18 cellular contexts compared by ENCODE assay signal in the genomic region with DNA sequence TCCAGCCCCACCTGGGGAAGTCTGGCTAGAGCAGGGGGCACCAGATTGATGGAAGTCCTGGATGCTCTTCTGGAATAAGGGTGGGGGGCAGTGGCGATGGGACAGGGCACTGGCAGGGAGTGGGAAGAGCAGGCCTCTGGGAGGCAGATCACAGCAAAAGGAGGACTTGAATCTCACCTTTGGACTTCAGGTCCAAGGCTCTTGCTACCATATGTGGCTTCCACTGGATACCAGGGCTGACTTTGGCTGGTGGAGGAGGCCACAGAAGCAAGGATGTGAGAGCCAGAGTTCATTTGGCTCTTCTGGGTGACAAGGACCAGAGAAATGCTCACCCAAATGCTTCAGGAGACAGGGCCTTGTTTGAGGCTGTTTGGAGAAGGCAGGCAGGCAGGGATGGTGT. TPM values are rescaled to one million over a fixed set of nuclear protein-coding genes. Genes with fewer than 3 reads are reported as not detected.
A peak's percentile ranks its signal among the peaks of the same experiment; 100 is the strongest.
DNase-seq lines count a peak whose midpoint lies in the region; ATAC-seq, FAIRE-seq and TF ChIP-seq lines count a peak whose summit lies in the region.
"Had no signal": no experiment of that assay in that cellular context is flagged by ENCODE, and none has a peak within 500 bp of the region (broad histone marks: within the 10 kb centered on the region; RNA-seq: fewer than 3 reads in every experiment).

No MANE protein-coding gene starts in this region.

- H3K27me3 ChIP-seq in breast epithelium: no peaks in the 10 kb centered on the region
- no peaks in the 10 kb centered on the region for H3K27me3 ChIP-seq in K562 (ENCODE audit: control insufficient read depth in 2 of 2, insufficient read depth in 2 of 2, low read length in 2 of 2)
- H3K27me3 ChIP-seq in neuronal stem cell (ENCODE audit: control insufficient read depth in 3 of 3, insufficient read depth in 3 of 3, low read depth in 1 of 3, low read length in 3 of 3): peaks cover 0 to 17% (median 0%) of the 10 kb centered on the region in 3 experiments

- no peak overlapping the region for H4K91ac ChIP-seq in neuronal stem cell (ENCODE audit: low read depth, low read length, poor library complexity)

- no peak overlapping the region for H2BK120ac ChIP-seq in neuronal stem cell (ENCODE audit: low read depth, low read length)

- no peak overlapping the region for H2BK5ac ChIP-seq in neuronal stem cell (ENCODE audit: low read length)

- no peaks in the 10 kb centered on the region for H3K27me3 Mint-ChIP-seq in MCF 10A (ENCODE audit: insufficient read depth, unreplicated experiment)
- no peaks in the 10 kb centered on the region for H3K27me3 Mint-ChIP-seq in chondrocyte (ENCODE audit: low read depth)

- H3K79me1 ChIP-seq in neuronal stem cell (ENCODE audit: low read depth, low read length): no peaks in the 10 kb centered on the region

- H2AK5ac ChIP-seq in neuronal stem cell (ENCODE audit: low read depth, low read length): peak overlapping the region; percentile 20

- WGBS in K562 (ENCODE audit: insufficient coverage, low coverage, missing lambda C conversion rate): 75% methylated on average over 1 of the region's 1 CpG
- WGBS in neuronal stem cell (ENCODE audit: extremely low coverage in 2 of 2, insufficient read length in 2 of 2, insufficient replicate concordance in 1 of 2), 2 donors: no CpG with 5 or more reads among the region's 1 CpG

- in situ Hi-C loops in K562 (cut with MboI): loop anchor here (10.0 kb wide), 1 partner anchor 46 kb away; no protein-coding TSS in a partner anchor

- ATAC-seq in K562 (no peak), GM21737 (IDR thresholded peaks at IDR 0.05; ENCODE audit: unreplicated experiment) (no peak), GM18907 (IDR thresholded peaks at IDR 0.05; ENCODE audit: unreplicated experiment) (no peak)
- ATAC-seq: A549 had no signal

- 0 out of 4 replicates have a peak overlapping the region, but pooled peaks of 1 of the 2 experiments have one; percentile 1 for H3K9ac ChIP-seq in K562 (ENCODE audit: insufficient read depth in 1 of 2, low read depth in 2 of 2, low read length in 2 of 2)
- no peak overlapping the region for H3K9ac ChIP-seq in neuronal stem cell (ENCODE audit: low read depth, low read length, poor library complexity)

- H3K4me1 ChIP-seq in breast epithelium: peaks cover 0 to 6% of the 10 kb centered on the region in 2 donors
- peaks cover 26 to 44% of the 10 kb centered on the region in 2 experiments; a peak in 4 of 5 replicates for H3K4me1 ChIP-seq in K562 (replicated peaks in 1 of 2; ENCODE audit: control insufficient read depth in 2 of 2, insufficient read depth in 2 of 2, low read length in 2 of 2)
- H3K4me1 ChIP-seq in neuronal stem cell (ENCODE audit: control insufficient read depth in 2 of 2, insufficient read depth in 1 of 2, low read depth in 1 of 2, low read length in 2 of 2): peaks cover 7 to 9% of the 10 kb centered on the region in 2 donors

- no peak overlapping the region for H3K4me3 Mint-ChIP-seq in MCF 10A (ENCODE audit: unreplicated experiment)
- H3K4me3 Mint-ChIP-seq in chondrocyte (ENCODE audit: unreplicated experiment): no peak overlapping the region
- H3K4me3 Mint-ChIP-seq: CD4-positive, alpha-beta T cell had no signal

- DNase-seq in MCF 10A (ENCODE audit: unreplicated experiment) (no peak), breast epithelium (ENCODE audit: low spot score in 2 of 2) (no peak), K562 (ENCODE audit: extremely low read depth in 1 of 4, low spot score in 3 of 4) (no peak), neuronal stem cell (ENCODE audit: low spot score) (no peak), chondrocyte (ENCODE audit: low spot score) (no peak)
- DNase-seq: AML-193; Caco-2; CD4-positive, alpha-beta T cell; GOT3; H9 had no signal

- no peak overlapping the region for H3K23ac ChIP-seq in neuronal stem cell (ENCODE audit: low read depth, low read length, poor library complexity)

- no peak for FAIRE-seq in K562 (lab: Jason Lieb, UNC)
- FAIRE-seq: A549, D721Med, G401.6, GM12891 had no signal

- no peak overlapping the region for H3K14ac ChIP-seq in neuronal stem cell (ENCODE audit: low read length)

- H3K9me3 ChIP-seq in breast epithelium (no peaks in the 10 kb centered on the region), K562 (replicated peaks; ENCODE audit: control insufficient read depth, insufficient read depth, low read depth, low read length) (no peaks in the 10 kb centered on the region), neuronal stem cell (replicated peaks in 1 of 2; ENCODE audit: control insufficient read depth in 2 of 2, insufficient read depth in 1 of 2, low read depth in 1 of 2, low read length in 2 of 2) (no peaks in the 10 kb centered on the region)
- H3K9me3 ChIP-seq: A549, Caco-2 had no signal

- H3K9me3 Mint-ChIP-seq in MCF 10A (ENCODE audit: unreplicated experiment) (no peaks in the 10 kb centered on the region), chondrocyte (ENCODE audit: low read depth) (no peaks in the 10 kb centered on the region)
- H3K9me3 Mint-ChIP-seq: CD4-positive, alpha-beta T cell; H9 had no signal

- peak overlapping the region; percentile 32 for H3K18ac ChIP-seq in neuronal stem cell (ENCODE audit: low read length)

- H2AFZ ChIP-seq in K562 (ENCODE audit: low read depth, low read length) (peak overlapping the region; percentile 48; the same call in 1 of the 2 replicates), neuronal stem cell (ENCODE audit: low read length) (no peak overlapping the region)

- TF ChIP-seq POLR2A in breast epithelium (IDR thresholded peaks at IDR 0.05): no peak
- TF ChIP-seq POLR2A in K562 (conservative IDR thresholded peaks at IDR 0.05): no peak

- H3K36me3 Mint-ChIP-seq in MCF 10A (ENCODE audit: insufficient read depth, unreplicated experiment): no peaks in the 10 kb centered on the region
- no peaks in the 10 kb centered on the region for H3K36me3 Mint-ChIP-seq in chondrocyte (ENCODE audit: low read depth)

- no peak overlapping the region for H3K4ac ChIP-seq in neuronal stem cell (ENCODE audit: low read length)

- peak overlapping the region; percentile 18 for H2BK15ac ChIP-seq in neuronal stem cell (ENCODE audit: low read length)

- BruUV-seq in MCF 10A (replicated peaks; lab: Mats Ljungman, UMichigan) (no TSS peak), K562 (replicated peaks; lab: Mats Ljungman, UMichigan) (no TSS peak)

- H3K79me2 ChIP-seq in K562 (ENCODE audit: control insufficient read depth, insufficient read depth, low read length): no peaks in the 10 kb centered on the region

- no peaks in the 10 kb centered on the region for H3K36me3 ChIP-seq in breast epithelium
- H3K36me3 ChIP-seq in K562 (ENCODE audit: control insufficient read depth, insufficient read depth, low read length): no peaks in the 10 kb centered on the region
- no peaks in the 10 kb centered on the region for H3K36me3 ChIP-seq in neuronal stem cell (replicated peaks in 1 of 2; ENCODE audit: control insufficient read depth in 2 of 2, insufficient read depth in 2 of 2, low read length in 2 of 2)

- POLR2A ChIA-PET in MCF 10A (lab: Yijun Ruan, JAX): interaction anchor here (0.9 kb wide), 1 partner anchor 67 kb away, joined by 3 read pairs; the partner anchor contains the start of gene RBBP4
- POLR2A ChIA-PET in K562 (lab: Yijun Ruan, JAX): no interaction called here

- no peak overlapping the region for H2BK12ac ChIP-seq in neuronal stem cell (ENCODE audit: low read length)

- intact Hi-C loops in MCF 10A (cut with micrococcal nuclease): no loop called here
- intact Hi-C loops in breast epithelium (cut with DNase I; ENCODE audit: low total_unique reads): no loop called here
- intact Hi-C loops in K562 (cut with micrococcal nuclease): no loop called here

- H3K4me2 ChIP-seq in K562 (ENCODE audit: insufficient read depth, low read length) (no peak overlapping the region), neuronal stem cell (ENCODE audit: insufficient read depth, low read length, poor library complexity, severe bottlenecking) (no peak overlapping the region)
- H3K4me2 ChIP-seq: A549 had no signal

- H3K27ac ChIP-seq in breast epithelium (peak overlapping the region in 1 of 2 donors; percentile 89), K562 (ENCODE audit: extremely low read depth, low read depth, low read length) (no peak overlapping the region), neuronal stem cell (replicated peaks; ENCODE audit: low read length) (no peak overlapping the region)
- H3K27ac ChIP-seq: 22Rv1, C4-2B had no signal

- no peak overlapping the region for H4K8ac ChIP-seq in neuronal stem cell (ENCODE audit: low read depth, low read length)

- H3K9me1 ChIP-seq in K562 (ENCODE audit: control insufficient read depth, insufficient read depth, low read length): no peaks in the 10 kb centered on the region

- H4K20me1 ChIP-seq in K562 (replicated peaks; ENCODE audit: control insufficient read depth, insufficient read depth, low read length): no peaks in the 10 kb centered on the region

- CTCF ChIA-PET in MCF 10A (lab: Yijun Ruan, JAX): interaction anchor here (16.5 kb wide), 1 partner anchor 57 kb away, joined by 418 read pairs; no protein-coding TSS in a partner anchor
- CTCF ChIA-PET in K562 (lab: Yijun Ruan, JAX; ENCODE audit: low intra/inter-chr PET ratio): no interaction called here

- H3K4me3 ChIP-seq in breast epithelium: no peak overlapping the region
- H3K4me3 ChIP-seq in K562: no peak overlapping the region
- no peak overlapping the region for H3K4me3 ChIP-seq in neuronal stem cell (ENCODE audit: low read length in 2 of 2)
- H3K4me3 ChIP-seq: A549 had no signal

- H3K4me1 Mint-ChIP-seq in MCF 10A (ENCODE audit: insufficient read depth, unreplicated experiment) (peaks cover 19% of the 10 kb centered on the region), chondrocyte (ENCODE audit: low read depth) (peaks cover 3% of the 10 kb centered on the region)

- no peak for TF ChIP-seq RAD21 in K562 (CRISPR knock-in tag; conservative IDR thresholded peaks at IDR 0.05 in 1 of 2, IDR thresholded peaks at IDR 0.05 in 1 of 2)

- no peak for TF ChIP-seq CTCF in MCF 10A (IDR thresholded peaks at IDR 0.05; ENCODE audit: unreplicated experiment)
- no peak for TF ChIP-seq CTCF in breast epithelium (IDR thresholded peaks at IDR 0.05)
- TF ChIP-seq CTCF in K562 (IDR thresholded peaks at IDR 0.05 in 2 of 3, conservative IDR thresholded peaks at IDR 0.05 in 1 of 3; ENCODE audit: insufficient read depth in 2 of 3, low read depth in 1 of 3, low read length in 3 of 3): no peak
- TF ChIP-seq CTCF in chondrocyte (IDR thresholded peaks at IDR 0.05): no peak

- no peak for TF ChIP-seq EP300 in K562 (IDR thresholded peaks at IDR 0.05; ENCODE audit: low read length)

- H3K27ac Mint-ChIP-seq in MCF 10A (ENCODE audit: low read depth, unreplicated experiment) (peak overlapping the region; percentile 46), chondrocyte (ENCODE audit: unreplicated experiment) (no peak overlapping the region)
- H3K27ac Mint-ChIP-seq: CD4-positive, alpha-beta T cell; H9 had no signal

RNA-seq across cellular contexts. Expression of gene SYNC, which starts 16.0 kb away (rescaled TPM):
- total RNA-seq in MCF 10A (2022): 1.1 and 1.9 TPM in 2 replicates
- 10 to 100 TPM in 2 of 3 donors, 1 to 10 TPM in 1; 9.8 to 24.2 (median 13.6) TPM for total RNA-seq in breast epithelium
- total RNA-seq in K562 (2011; cell fraction: chromatin; rRNA removed; ENCODE audit: low replicate concordance): 2.1 and 2.4 TPM in 2 replicates
- 1.7 and 1.8 TPM in 2 replicates for total RNA-seq in K562 (2011; cell fraction: nucleolus; rRNA removed)
- 1.2 and 1.5 TPM in 2 replicates for total RNA-seq in K562 (2011; cell fraction: nucleoplasm; rRNA removed)
- total RNA-seq in K562 (2014; rRNA removed): 0.86 and 1.1 TPM in 2 replicates
- total RNA-seq in K562 (2014; rRNA removed; fragmentation: Illumina TruSeq; extraction: Trizol): 0.83 and 0.91 TPM in 2 replicates
- total RNA-seq in K562 (2015; rRNA removed; fragmentation: Illumina TruSeq; extraction: Trizol): 0.87 and 1.1 TPM in 2 replicates
- total RNA-seq in K562 (2021): 0.62 and 0.87 TPM in 2 replicates
- 0.43 and 0.98 TPM in 2 replicates for polyA plus RNA-seq in K562 (2011; rRNA removed)
- polyA plus RNA-seq in K562 (2011; cell fraction: cytosol; rRNA removed): 0.16 and 0.22 TPM in 2 replicates
- polyA plus RNA-seq in K562 (2011; cell fraction: nucleus; rRNA removed): 0.37 and 0.92 TPM in 2 replicates
- polyA plus RNA-seq in K562 (2012): 0.26 and 0.47 TPM in 2 replicates
- 0.84 and 1.1 TPM in 2 replicates for polyA plus RNA-seq in K562 (2014; fragmentation: Illumina TruSeq; extraction: Trizol)
- under 1 TPM; 0.49 to 0.74 TPM for polyA plus RNA-seq in K562 (2014; fragmentation: Nextera tagmentation; extraction: Ambion mirVana)
- polyA plus RNA-seq in K562 (2014; rRNA removed): 0.88 and 1.1 TPM in 2 replicates
- 1.2 and 1.3 TPM in 2 replicates for polyA minus RNA-seq in K562 (2011; rRNA and poly(A)+ RNA removed)
- 0.73 and 0.76 TPM in 2 replicates for polyA minus RNA-seq in K562 (2011; cell fraction: cytosol; rRNA and poly(A)+ RNA removed)
- polyA minus RNA-seq in K562 (2011; cell fraction: nucleus; rRNA and poly(A)+ RNA removed): 0.22 and 0.54 TPM in 2 replicates
- polyA plus RNA-seq in neuronal stem cell (2013, experiment 1 of 2): 0.03 TPM
- polyA plus RNA-seq in neuronal stem cell (2013, experiment 2 of 2): 0.03 TPM
- 66.8 to 72.5 TPM (median 71.8 TPM) in 3 replicates for total RNA-seq in chondrocyte
- total RNA-seq: CD4-positive, alpha-beta T cell had no signal
